In genomic region chr17:66341462-66341861, GRCh38 we compare ENCODE assay signal across 12 cellular contexts.
"Had no signal": no experiment of that assay in that cellular context is flagged by ENCODE, and none has a peak within 500 bp of the region (broad histone marks: within the 10 kb centered on the region; RNA-seq: fewer than 3 reads in every experiment).

No MANE protein-coding gene starts in this region.

- H3K27ac ChIP-seq: foreskin keratinocyte, heart left ventricle, thyroid gland had no signal

- FAIRE-seq: colon had no signal

- ATAC-seq: foreskin keratinocyte; heart left ventricle; left ventricle myocardium superior; stimulated activated effector memory CD8-positive, alpha-beta T cell treated with anti-CD3 and anti-CD28 coated beads, Interleukin-12 subunit alpha, Interleukin-12 subunit beta, amount 100 ng/mL, for 72 hours; T-helper 17 cell had no signal

- H3K4me1 Mint-ChIP-seq: activated B cell treated with CpG ODN at 0.5 μM for 24 hours had no signal

- H3K9me3 ChIP-seq: heart left ventricle, thyroid gland had no signal

- DNase-seq: activated B cell treated with CpG ODN at 0.5 μM for 24 hours; activated CD4-positive, alpha-beta T cell treated with anti-CD3 and anti-CD28 coated beads, Interleukin-2, amount 10 ng/mL, durations not matched to agents 24 days and 14 days; foreskin keratinocyte; heart left ventricle; islet precursor cell; left ventricle myocardium superior; mesendoderm; T-helper 17 cell; thyroid gland had no signal

- H3K9me3 Mint-ChIP-seq: activated B cell treated with CpG ODN at 0.5 μM for 24 hours; neural crest cell; stimulated activated effector memory CD8-positive, alpha-beta T cell treated with anti-CD3 and anti-CD28 coated beads, Interleukin-12 subunit alpha, Interleukin-12 subunit beta, amount 100 ng/mL, for 72 hours had no signal

- H3K27me3 ChIP-seq: foreskin keratinocyte, heart left ventricle, thyroid gland had no signal

- H3K4me3 Mint-ChIP-seq: activated B cell treated with CpG ODN at 0.5 μM for 24 hours; activated CD4-positive, alpha-beta T cell treated with anti-CD3 and anti-CD28 coated beads, Interleukin-2, amount 10 ng/mL, durations not matched to agents 24 days and 14 days; neural crest cell; stimulated activated effector memory CD8-positive, alpha-beta T cell treated with anti-CD3 and anti-CD28 coated beads, Interleukin-12 subunit alpha, Interleukin-12 subunit beta, amount 100 ng/mL, for 72 hours; T-helper 17 cell had no signal

- H3K36me3 ChIP-seq: heart left ventricle, thyroid gland had no signal

- H3K27ac Mint-ChIP-seq: activated B cell treated with CpG ODN at 0.5 μM for 24 hours; activated CD4-positive, alpha-beta T cell treated with anti-CD3 and anti-CD28 coated beads, Interleukin-2, amount 10 ng/mL, durations not matched to agents 24 days and 14 days; stimulated activated effector memory CD8-positive, alpha-beta T cell treated with anti-CD3 and anti-CD28 coated beads, Interleukin-12 subunit alpha, Interleukin-12 subunit beta, amount 100 ng/mL, for 72 hours; T-helper 17 cell had no signal

- H3K27me3 Mint-ChIP-seq: activated B cell treated with CpG ODN at 0.5 μM for 24 hours; activated CD4-positive, alpha-beta T cell treated with anti-CD3 and anti-CD28 coated beads, Interleukin-2, amount 10 ng/mL, durations not matched to agents 24 days and 14 days; T-helper 17 cell had no signal

- H3K4me3 ChIP-seq: heart left ventricle, thyroid gland had no signal

- H3K4me1 ChIP-seq: foreskin keratinocyte had no signal
